Comparison of ENCODE assay signal across 1 cellular context in the genomic region with DNA sequence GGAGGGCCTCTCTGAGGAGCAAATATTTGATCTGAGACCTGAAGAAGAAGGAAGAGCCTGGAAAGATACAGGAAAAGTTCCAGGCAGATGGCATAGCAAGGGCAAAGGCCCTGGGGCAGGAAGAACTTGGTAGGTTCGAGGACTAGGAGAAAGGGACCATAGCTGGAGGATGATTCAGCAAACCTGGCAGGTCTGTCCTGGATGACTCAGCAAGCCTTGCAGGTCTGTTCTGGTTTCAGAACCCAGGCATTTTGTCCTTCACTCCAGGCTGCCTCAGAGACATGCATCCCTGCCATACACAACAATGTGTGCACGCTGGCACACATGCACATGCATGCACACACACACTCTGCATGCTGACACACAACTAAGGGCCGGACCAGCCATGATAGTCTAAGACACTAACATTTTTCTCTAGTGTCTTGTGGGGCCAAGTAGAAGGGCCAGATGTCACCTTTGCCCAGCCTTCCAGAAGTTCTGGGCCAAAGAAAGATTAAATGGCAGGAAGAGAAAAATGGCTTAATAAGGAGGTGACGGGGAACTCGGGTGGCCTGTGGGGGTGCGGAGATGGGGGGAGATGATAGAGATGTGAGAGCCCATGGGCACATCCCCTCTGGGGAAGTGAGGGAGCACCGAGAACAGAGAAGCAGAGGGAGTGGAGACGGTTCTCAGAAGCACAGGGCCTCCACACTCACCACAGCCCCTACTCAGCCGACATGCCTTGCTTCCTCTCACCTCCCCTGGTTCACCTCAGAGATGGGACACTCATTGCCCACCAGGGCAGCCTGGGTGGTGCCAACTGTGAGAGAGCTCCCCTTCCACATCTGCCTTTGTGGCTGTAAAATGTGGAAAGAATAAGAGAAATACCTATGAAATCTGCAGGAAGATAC.
TF ChIP-seq lines count a peak whose summit lies in the region.

No MANE protein-coding gene starts in this region.

TF ChIP-seq in WTC11, 78 proteins besides CTCF, POLR2A, EP300 and RAD21:
- TF ChIP-seq, protein P1, sequence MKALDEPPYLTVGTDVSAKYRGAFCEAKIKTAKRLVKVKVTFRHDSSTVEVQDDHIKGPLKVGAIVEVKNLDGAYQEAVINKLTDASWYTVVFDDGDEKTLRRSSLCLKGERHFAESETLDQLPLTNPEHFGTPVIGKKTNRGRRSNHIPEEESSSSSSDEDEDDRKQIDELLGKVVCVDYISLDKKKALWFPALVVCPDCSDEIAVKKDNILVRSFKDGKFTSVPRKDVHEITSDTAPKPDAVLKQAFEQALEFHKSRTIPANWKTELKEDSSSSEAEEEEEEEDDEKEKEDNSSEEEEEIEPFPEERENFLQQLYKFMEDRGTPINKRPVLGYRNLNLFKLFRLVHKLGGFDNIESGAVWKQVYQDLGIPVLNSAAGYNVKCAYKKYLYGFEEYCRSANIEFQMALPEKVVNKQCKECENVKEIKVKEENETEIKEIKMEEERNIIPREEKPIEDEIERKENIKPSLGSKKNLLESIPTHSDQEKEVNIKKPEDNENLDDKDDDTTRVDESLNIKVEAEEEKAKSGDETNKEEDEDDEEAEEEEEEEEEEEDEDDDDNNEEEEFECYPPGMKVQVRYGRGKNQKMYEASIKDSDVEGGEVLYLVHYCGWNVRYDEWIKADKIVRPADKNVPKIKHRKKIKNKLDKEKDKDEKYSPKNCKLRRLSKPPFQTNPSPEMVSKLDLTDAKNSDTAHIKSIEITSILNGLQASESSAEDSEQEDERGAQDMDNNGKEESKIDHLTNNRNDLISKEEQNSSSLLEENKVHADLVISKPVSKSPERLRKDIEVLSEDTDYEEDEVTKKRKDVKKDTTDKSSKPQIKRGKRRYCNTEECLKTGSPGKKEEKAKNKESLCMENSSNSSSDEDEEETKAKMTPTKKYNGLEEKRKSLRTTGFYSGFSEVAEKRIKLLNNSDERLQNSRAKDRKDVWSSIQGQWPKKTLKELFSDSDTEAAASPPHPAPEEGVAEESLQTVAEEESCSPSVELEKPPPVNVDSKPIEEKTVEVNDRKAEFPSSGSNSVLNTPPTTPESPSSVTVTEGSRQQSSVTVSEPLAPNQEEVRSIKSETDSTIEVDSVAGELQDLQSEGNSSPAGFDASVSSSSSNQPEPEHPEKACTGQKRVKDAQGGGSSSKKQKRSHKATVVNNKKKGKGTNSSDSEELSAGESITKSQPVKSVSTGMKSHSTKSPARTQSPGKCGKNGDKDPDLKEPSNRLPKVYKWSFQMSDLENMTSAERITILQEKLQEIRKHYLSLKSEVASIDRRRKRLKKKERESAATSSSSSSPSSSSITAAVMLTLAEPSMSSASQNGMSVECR (CRISPR knock-in tag; IDR thresholded peaks at IDR 0.05; ENCODE audit: borderline replicate concordance) = no peak
- TF ChIP-seq, protein P2, sequence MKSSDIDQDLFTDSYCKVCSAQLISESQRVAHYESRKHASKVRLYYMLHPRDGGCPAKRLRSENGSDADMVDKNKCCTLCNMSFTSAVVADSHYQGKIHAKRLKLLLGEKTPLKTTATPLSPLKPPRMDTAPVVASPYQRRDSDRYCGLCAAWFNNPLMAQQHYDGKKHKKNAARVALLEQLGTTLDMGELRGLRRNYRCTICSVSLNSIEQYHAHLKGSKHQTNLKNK (CRISPR knock-in tag; IDR thresholded peaks at IDR 0.05) = no peak
- peak; percentile 62 for TF ChIP-seq GABPB1 (CRISPR knock-in tag; IDR thresholded peaks at IDR 0.05)
